7 cellular contexts compared by ENCODE assay signal in the genomic region with DNA sequence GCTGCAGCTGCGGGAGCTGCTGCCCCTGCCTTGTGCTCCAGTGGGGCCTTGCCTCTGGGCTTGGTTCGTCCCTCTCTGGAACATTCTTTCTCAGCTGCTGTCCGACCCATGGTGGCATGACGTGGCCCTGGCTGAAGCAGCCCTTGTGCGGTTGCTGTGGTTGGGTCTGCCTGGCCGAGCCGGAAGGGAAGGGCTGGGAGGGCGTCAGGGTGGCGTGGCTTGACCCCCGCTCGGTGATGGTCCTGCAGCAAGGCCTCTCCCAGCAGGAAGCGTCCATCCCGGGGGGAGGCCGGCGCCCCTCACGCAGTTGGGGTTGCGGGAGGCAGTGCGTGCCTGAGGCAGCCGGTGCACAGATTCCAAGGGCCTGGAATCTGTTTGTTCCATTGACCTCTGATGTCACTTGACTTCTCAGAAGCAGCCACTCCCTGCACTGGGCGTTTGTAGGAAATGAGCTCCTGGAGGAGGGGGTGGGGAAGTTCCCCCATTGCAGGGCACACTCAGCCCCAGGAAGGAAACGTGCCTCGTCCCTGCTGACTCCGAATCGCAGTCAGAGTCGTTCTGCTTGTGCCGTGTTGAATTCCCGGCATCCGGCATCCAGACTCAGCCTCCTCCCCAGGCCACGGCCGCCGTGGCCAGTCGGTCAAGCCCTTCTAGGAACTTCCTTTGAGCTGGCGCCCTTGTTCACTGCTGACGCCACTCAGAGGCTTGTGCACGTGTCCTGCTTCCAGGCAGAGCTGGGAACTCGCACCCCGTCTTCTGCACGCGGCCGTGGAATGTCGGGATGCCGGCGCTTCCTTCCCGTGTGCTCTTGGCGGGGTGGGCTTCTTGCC. TPM values are rescaled to one million over a fixed set of nuclear protein-coding genes. Genes with fewer than 3 reads are reported as not detected.
DNase-seq lines count a peak whose midpoint lies in the region; TF ChIP-seq lines count a peak whose summit lies in the region.
"Had no signal": no experiment of that assay in that cellular context is flagged by ENCODE, and none has a peak within 500 bp of the region (broad histone marks: within the 10 kb centered on the region; RNA-seq: fewer than 3 reads in every experiment).

No MANE protein-coding gene starts in this region.

- no peak for TF ChIP-seq POLR2A in thyroid gland (IDR thresholded peaks at IDR 0.05)

- H3K27ac ChIP-seq in layer of hippocampus (ENCODE audit: low read depth, low read length) (peak overlapping the region; percentile 76), thyroid gland (peak overlapping the region; percentile 59 to 83 (median 78))

- H3K4me3 ChIP-seq in thyroid gland (replicated peaks in 1 of 3) = no peak overlapping the region

- no peaks in the 10 kb centered on the region for H3K36me3 ChIP-seq in thyroid gland

- H3K27me3 ChIP-seq in layer of hippocampus (ENCODE audit: control insufficient read depth, insufficient read depth, low read length) = no peaks in the 10 kb centered on the region
- H3K27me3 ChIP-seq in thyroid gland = no peaks in the 10 kb centered on the region

- no peak for TF ChIP-seq CTCF in AG09319 (IDR thresholded peaks at IDR 0.05; ENCODE audit: low read depth, low read length)
- TF ChIP-seq CTCF in thyroid gland (IDR thresholded peaks at IDR 0.05) = no peak

- H3K9me3 ChIP-seq in thyroid gland = no peaks in the 10 kb centered on the region

- WGBS in thyroid gland, 2 donors = 62% methylated on average over 29 to 30 of the region's 45 CpGs

- DNase-seq in AG09319 (ENCODE audit: extremely low read depth, low read depth) (peak; percentile 60), thyroid gland (peak; percentile 29 to 49), NCI-H187 treated with DMSO at 0.1 percent for 48 hours (lab: John Stamatoyannopoulos, UW) (no peak), middle frontal gyrus (ENCODE audit: extremely low spot score, low spot score) (no peak)
- peak; percentile 36 to 49 for DNase-seq in activated CD4-positive, alpha-beta T cell treated with anti-CD3 and anti-CD28 coated beads, Interleukin-2, amount 50 U/mL, for 24 hours (ENCODE audit: low read depth in 1 of 2, low spot score in 1 of 2)

- intact Hi-C loops in thyroid gland (cut with DNase I) = no loop called here

- H3K4me1 ChIP-seq in thyroid gland = peaks cover 8 to 51% of the 10 kb centered on the region in 2 donors

RNA-seq across cellular contexts. Expression of a gene that starts 9.7 kb away (rescaled TPM):
- 10 to 100 TPM in 2 of 4 donors, 1 to 10 TPM in 2; 6.7 to 15.5 (median 10.5) TPM for total RNA-seq in thyroid gland
- total RNA-seq: mononuclear cell had no signal

RNA-seq across cellular contexts. Expression of a gene that starts 21.1 kb away (rescaled TPM):
- 10 to 100 TPM; 43.6 to 52.1 (median 46.7) TPM for total RNA-seq in thyroid gland

RNA-seq across cellular contexts. Expression of a gene that starts 21.1 kb away (rescaled TPM):
- total RNA-seq in thyroid gland = 10 to 100 TPM; 27.7 to 36.3 (median 30.0) TPM

RNA-seq across cellular contexts. Expression of a gene that starts 28.6 kb away (rescaled TPM):
- total RNA-seq in thyroid gland = 10 to 100 TPM; 14.1 to 87.4 (median 54.2) TPM

RNA-seq across cellular contexts. Expression of a gene that starts 33.5 kb away (rescaled TPM):
- total RNA-seq in thyroid gland = 10 to 100 TPM; 53.7 to 84.0 (median 66.1) TPM

Comparison
In these comparisons a context has a peak if more than half of its experiments do, and no peak if none do; other contexts are left out.
1. DNase-seq: peak in AG09319 (single experiment), activated CD4-positive, alpha-beta T cell treated with anti-CD3 and anti-CD28 coated beads, Interleukin-2, amount 50 U/mL, for 24 hours (2 of 2) and thyroid gland (2 of 2); none in NCI-H187 treated with DMSO at 0.1 percent for 48 hours (single experiment) and middle frontal gyrus (single experiment).